Comparison of ENCODE assay signal across 1 cellular context in the genomic region with DNA sequence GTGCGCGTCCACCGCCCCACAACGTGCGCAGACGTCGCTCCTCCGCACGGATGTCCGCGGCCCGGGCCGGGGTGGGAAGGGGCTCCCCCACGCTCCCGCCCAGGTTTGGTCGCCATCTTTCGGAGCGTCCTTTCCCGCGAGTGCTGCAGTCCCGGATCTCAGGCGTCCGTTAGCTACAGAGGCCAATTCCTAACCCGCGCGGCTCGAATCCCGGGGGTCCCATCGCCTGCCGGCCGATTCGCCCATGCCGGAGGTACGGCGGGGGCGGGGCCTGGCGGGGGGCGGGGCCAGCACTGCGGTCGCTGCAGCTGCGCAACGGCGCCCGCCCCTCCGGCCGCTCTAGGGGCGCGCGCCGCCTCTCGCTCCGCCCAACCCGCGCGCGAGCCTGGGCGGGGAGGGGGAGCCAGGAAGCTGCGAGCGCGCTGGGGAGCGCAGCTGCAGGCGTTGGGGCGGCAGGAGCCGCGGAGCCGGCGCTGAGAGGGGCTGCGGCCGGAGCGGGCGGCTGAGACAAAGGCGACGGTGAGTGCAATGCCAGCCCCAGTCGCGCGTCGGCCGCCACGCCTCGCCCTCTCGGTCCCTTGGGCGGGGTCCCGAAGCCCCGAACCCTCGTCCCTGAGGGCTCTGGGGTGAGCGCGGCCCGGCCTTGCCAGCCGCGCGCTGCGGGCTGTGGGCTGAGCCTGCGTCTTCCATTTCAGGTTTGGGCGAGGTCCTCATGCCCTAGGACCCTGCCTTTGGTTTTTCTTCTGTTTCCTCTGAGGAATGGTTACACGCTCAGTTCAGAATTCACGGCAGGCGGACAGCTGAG.
TF ChIP-seq lines count a peak whose summit lies in the region.

A gene with protein sequence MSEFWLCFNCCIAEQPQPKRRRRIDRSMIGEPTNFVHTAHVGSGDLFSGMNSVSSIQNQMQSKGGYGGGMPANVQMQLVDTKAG (plus strand): TSS at position 406 of the 805 bp plus-strand sequence. CDS start 95,441 bp downstream, outside the sequence.

TF ChIP-seq in K562, 482 proteins besides CTCF, POLR2A, EP300 and RAD21 (continued from another document):
- TF ChIP-seq NR4A1 (CRISPR knock-in tag; IDR thresholded peaks at IDR 0.05) (no peak), NR4A1 (tag; IDR thresholded peaks at IDR 0.05) (no peak), RBM39 (optimal IDR thresholded peaks at IDR 0.05; ENCODE audit: low read depth, low read length) (no peak), KAT7 (CRISPR knock-in tag; IDR thresholded peaks at IDR 0.05; ENCODE audit: borderline replicate concordance) (0 out of 2 replicates have a peak, but pooled peaks have one; percentile 81), CXXC5 (CRISPR knock-in tag; IDR thresholded peaks at IDR 0.05) (peak; percentile 89), MYBL2 (IDR thresholded peaks at IDR 0.05; ENCODE audit: low read depth) (no peak), MYBL2 (CRISPR knock-in tag; IDR thresholded peaks at IDR 0.05; ENCODE audit: borderline replicate concordance) (no peak), RBM15 (IDR thresholded peaks at IDR 0.05; ENCODE audit: insufficient read depth, low read length) (no peak), ZNF253 (CRISPR knock-in tag; conservative IDR thresholded peaks at IDR 0.05) (no peak), NELFE (IDR thresholded peaks at IDR 0.05; ENCODE audit: insufficient read depth, insufficient read length) (no peak), ILF3 (IDR thresholded peaks at IDR 0.05; ENCODE audit: borderline replicate concordance) (peak; percentile 51; the same call in 1 of the 2 replicates), FOSL1 (tag; conservative IDR thresholded peaks at IDR 0.05) (no peak), GATAD2B (IDR thresholded peaks at IDR 0.05; ENCODE audit: borderline replicate concordance) (0 out of 2 replicates have a peak, but pooled peaks have one; percentile 3), NR1H2 (CRISPR knock-in tag; IDR thresholded peaks at IDR 0.05) (no peak), NUFIP1 (IDR thresholded peaks at IDR 0.05; ENCODE audit: partially characterized antibody) (no peak), PTBP1 (IDR thresholded peaks at IDR 0.05; ENCODE audit: low read depth, low read length) (no peak), GABPB2 (CRISPR knock-in tag; conservative IDR thresholded peaks at IDR 0.05) (no peak), NFATC3 (IDR thresholded peaks at IDR 0.05) (no peak), PHTF2 (CRISPR knock-in tag; IDR thresholded peaks at IDR 0.05) (no peak), CREM (IDR thresholded peaks at IDR 0.05; ENCODE audit: low read depth) (peak; percentile 18; the same call in 1 of the 2 replicates), BCOR (IDR thresholded peaks at IDR 0.05) (no peak), POLR2AphosphoS5 (IDR thresholded peaks at IDR 0.05; ENCODE audit: control insufficient read depth, insufficient read depth, low read depth, low read length) (peak; percentile 82), MAZ (CRISPR knock-in tag; conservative IDR thresholded peaks at IDR 0.05 in 1 of 2, IDR thresholded peaks at IDR 0.05 in 1 of 2) (peak; percentile 78 to 95), JUND (IDR thresholded peaks at IDR 0.05; ENCODE audit: borderline replicate concordance, low read depth, low read length) (0 out of 2 replicates have a peak, but pooled peaks have one; percentile 34), JUND (tag; IDR thresholded peaks at IDR 0.05; ENCODE audit: borderline replicate concordance, low read depth, low read length) (no peak), SAFB (IDR thresholded peaks at IDR 0.05; ENCODE audit: borderline replicate concordance, low read depth, low read length) (peak; percentile 44; the same call in 1 of the 2 replicates), SMARCA4 (IDR thresholded peaks at IDR 0.05) (no peak), HOXB6 (CRISPR knock-in tag; IDR thresholded peaks at IDR 0.05; ENCODE audit: borderline replicate concordance) (no peak), ETV6 (IDR thresholded peaks at IDR 0.05; ENCODE audit: borderline replicate concordance in 1 of 2, low read depth in 2 of 2, low read length in 1 of 2) (no peak), ETV6 (CRISPR knock-in tag; IDR thresholded peaks at IDR 0.05; ENCODE audit: borderline replicate concordance) (peak; percentile 55; the same call in 1 of the 2 replicates), TCF7 (IDR thresholded peaks at IDR 0.05; ENCODE audit: borderline replicate concordance) (no peak; the same call in 1 of the 2 replicates), ZNF165 (CRISPR knock-in tag; IDR thresholded peaks at IDR 0.05; ENCODE audit: borderline replicate concordance) (no peak), ZFX (CRISPR knock-in tag; IDR thresholded peaks at IDR 0.05) (peak; percentile 92), RBBP5 (IDR thresholded peaks at IDR 0.05; ENCODE audit: borderline replicate concordance, insufficient read depth, low read length, poor library complexity, severe bottlenecking) (peak; percentile 96), NCOA2 (IDR thresholded peaks at IDR 0.05; ENCODE audit: partially characterized antibody in 2 of 2) (no peak), ZNF197 (CRISPR knock-in tag; IDR thresholded peaks at IDR 0.05; ENCODE audit: low read depth) (no peak), ZNF717 (CRISPR knock-in tag; IDR thresholded peaks at IDR 0.05) (no peak), NRF1 (conservative IDR thresholded peaks at IDR 0.05 in 1 of 2, IDR thresholded peaks at IDR 0.05 in 1 of 2) (peak; percentile 84 to 85), ZBED1 (IDR thresholded peaks at IDR 0.05) (no peak), SP2 (IDR thresholded peaks at IDR 0.05; ENCODE audit: extremely low read depth, low read depth, low read length, poor library complexity, severe bottlenecking) (no peak), EZH2 (IDR thresholded peaks at IDR 0.05; ENCODE audit: borderline replicate concordance, low read depth, low read length) (no peak)
- TF ChIP-seq, protein P1, sequence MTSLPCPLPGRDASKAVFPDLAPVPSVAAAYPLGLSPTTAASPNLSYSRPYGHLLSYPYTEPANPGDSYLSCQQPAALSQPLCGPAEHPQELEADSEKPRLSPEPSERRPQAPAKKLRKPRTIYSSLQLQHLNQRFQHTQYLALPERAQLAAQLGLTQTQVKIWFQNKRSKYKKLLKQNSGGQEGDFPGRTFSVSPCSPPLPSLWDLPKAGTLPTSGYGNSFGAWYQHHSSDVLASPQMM (CRISPR knock-in tag; IDR thresholded peaks at IDR 0.05) = no peak
- TF ChIP-seq, protein P2, sequence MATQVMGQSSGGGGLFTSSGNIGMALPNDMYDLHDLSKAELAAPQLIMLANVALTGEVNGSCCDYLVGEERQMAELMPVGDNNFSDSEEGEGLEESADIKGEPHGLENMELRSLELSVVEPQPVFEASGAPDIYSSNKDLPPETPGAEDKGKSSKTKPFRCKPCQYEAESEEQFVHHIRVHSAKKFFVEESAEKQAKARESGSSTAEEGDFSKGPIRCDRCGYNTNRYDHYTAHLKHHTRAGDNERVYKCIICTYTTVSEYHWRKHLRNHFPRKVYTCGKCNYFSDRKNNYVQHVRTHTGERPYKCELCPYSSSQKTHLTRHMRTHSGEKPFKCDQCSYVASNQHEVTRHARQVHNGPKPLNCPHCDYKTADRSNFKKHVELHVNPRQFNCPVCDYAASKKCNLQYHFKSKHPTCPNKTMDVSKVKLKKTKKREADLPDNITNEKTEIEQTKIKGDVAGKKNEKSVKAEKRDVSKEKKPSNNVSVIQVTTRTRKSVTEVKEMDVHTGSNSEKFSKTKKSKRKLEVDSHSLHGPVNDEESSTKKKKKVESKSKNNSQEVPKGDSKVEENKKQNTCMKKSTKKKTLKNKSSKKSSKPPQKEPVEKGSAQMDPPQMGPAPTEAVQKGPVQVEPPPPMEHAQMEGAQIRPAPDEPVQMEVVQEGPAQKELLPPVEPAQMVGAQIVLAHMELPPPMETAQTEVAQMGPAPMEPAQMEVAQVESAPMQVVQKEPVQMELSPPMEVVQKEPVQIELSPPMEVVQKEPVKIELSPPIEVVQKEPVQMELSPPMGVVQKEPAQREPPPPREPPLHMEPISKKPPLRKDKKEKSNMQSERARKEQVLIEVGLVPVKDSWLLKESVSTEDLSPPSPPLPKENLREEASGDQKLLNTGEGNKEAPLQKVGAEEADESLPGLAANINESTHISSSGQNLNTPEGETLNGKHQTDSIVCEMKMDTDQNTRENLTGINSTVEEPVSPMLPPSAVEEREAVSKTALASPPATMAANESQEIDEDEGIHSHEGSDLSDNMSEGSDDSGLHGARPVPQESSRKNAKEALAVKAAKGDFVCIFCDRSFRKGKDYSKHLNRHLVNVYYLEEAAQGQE (CRISPR knock-in tag; IDR thresholded peaks at IDR 0.05; ENCODE audit: low read depth) = no peak
- TF ChIP-seq, protein P3, sequence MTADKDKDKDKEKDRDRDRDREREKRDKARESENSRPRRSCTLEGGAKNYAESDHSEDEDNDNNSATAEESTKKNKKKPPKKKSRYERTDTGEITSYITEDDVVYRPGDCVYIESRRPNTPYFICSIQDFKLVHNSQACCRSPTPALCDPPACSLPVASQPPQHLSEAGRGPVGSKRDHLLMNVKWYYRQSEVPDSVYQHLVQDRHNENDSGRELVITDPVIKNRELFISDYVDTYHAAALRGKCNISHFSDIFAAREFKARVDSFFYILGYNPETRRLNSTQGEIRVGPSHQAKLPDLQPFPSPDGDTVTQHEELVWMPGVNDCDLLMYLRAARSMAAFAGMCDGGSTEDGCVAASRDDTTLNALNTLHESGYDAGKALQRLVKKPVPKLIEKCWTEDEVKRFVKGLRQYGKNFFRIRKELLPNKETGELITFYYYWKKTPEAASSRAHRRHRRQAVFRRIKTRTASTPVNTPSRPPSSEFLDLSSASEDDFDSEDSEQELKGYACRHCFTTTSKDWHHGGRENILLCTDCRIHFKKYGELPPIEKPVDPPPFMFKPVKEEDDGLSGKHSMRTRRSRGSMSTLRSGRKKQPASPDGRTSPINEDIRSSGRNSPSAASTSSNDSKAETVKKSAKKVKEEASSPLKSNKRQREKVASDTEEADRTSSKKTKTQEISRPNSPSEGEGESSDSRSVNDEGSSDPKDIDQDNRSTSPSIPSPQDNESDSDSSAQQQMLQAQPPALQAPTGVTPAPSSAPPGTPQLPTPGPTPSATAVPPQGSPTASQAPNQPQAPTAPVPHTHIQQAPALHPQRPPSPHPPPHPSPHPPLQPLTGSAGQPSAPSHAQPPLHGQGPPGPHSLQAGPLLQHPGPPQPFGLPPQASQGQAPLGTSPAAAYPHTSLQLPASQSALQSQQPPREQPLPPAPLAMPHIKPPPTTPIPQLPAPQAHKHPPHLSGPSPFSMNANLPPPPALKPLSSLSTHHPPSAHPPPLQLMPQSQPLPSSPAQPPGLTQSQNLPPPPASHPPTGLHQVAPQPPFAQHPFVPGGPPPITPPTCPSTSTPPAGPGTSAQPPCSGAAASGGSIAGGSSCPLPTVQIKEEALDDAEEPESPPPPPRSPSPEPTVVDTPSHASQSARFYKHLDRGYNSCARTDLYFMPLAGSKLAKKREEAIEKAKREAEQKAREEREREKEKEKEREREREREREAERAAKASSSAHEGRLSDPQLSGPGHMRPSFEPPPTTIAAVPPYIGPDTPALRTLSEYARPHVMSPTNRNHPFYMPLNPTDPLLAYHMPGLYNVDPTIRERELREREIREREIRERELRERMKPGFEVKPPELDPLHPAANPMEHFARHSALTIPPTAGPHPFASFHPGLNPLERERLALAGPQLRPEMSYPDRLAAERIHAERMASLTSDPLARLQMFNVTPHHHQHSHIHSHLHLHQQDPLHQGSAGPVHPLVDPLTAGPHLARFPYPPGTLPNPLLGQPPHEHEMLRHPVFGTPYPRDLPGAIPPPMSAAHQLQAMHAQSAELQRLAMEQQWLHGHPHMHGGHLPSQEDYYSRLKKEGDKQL (CRISPR knock-in tag; IDR thresholded peaks at IDR 0.05; ENCODE audit: borderline replicate concordance) = no peak
- TF ChIP-seq, protein P4, sequence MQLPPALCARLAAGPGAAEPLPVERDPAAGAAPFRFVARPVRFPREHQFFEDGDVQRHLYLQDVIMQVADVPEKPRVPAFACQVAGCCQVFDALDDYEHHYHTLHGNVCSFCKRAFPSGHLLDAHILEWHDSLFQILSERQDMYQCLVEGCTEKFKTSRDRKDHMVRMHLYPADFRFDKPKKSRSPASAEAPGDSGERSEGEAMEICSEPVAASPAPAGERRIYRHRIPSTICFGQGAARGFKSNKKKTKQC (CRISPR knock-in tag; IDR thresholded peaks at IDR 0.05) = peak; percentile 80
- TF ChIP-seq, protein P5, sequence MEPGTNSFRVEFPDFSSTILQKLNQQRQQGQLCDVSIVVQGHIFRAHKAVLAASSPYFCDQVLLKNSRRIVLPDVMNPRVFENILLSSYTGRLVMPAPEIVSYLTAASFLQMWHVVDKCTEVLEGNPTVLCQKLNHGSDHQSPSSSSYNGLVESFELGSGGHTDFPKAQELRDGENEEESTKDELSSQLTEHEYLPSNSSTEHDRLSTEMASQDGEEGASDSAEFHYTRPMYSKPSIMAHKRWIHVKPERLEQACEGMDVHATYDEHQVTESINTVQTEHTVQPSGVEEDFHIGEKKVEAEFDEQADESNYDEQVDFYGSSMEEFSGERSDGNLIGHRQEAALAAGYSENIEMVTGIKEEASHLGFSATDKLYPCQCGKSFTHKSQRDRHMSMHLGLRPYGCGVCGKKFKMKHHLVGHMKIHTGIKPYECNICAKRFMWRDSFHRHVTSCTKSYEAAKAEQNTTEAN (CRISPR knock-in tag; IDR thresholded peaks at IDR 0.05) = peak; percentile 57; the same call in 1 of the 2 replicates
- TF ChIP-seq, protein P6, sequence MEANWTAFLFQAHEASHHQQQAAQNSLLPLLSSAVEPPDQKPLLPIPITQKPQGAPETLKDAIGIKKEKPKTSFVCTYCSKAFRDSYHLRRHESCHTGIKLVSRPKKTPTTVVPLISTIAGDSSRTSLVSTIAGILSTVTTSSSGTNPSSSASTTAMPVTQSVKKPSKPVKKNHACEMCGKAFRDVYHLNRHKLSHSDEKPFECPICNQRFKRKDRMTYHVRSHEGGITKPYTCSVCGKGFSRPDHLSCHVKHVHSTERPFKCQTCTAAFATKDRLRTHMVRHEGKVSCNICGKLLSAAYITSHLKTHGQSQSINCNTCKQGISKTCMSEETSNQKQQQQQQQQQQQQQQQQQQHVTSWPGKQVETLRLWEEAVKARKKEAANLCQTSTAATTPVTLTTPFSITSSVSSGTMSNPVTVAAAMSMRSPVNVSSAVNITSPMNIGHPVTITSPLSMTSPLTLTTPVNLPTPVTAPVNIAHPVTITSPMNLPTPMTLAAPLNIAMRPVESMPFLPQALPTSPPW (CRISPR knock-in tag; IDR thresholded peaks at IDR 0.05) = peak; percentile 89
